ENCODE assay signal across 10 cellular contexts in the genomic region with DNA sequence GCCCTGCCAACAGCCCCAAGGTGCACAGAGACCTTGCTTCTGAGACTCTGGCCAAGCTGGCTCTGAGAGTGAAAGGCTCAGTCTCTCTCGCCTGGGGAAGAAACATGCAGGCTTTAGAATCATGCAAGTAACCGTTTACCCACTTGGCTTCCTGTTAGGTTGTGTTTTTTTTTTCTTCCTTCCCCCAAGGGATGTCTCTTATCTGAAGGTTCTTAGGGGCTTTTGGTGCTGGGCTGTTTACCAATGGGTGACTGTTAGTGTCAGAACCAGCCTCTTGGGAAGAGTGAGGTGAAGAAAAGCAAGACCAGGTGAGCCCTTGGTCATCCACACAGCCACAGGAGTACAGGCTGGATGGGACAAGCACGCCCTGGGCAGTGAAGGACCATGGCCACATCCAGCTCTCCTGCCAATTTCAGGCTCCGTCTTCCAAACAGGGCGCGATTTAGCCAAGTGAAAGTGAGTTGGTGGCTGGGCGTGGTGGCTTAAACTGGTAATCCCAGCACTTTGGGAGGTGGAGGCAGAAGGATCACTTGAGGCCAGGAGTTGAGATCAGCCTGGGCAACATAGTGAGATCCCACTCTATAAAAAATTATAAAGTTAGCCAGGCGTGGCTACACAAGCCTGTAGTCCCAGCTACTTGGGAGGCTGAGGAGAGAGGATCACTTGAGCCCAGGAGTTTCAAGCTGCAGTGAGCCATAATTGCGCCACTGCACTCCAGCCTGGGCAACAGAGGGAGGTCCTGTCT.
A peak's percentile ranks its signal among the peaks of the same experiment; 100 is the strongest.
DNase-seq lines count a peak whose midpoint lies in the region; ATAC-seq lines count a peak whose summit lies in the region.
"Had no signal": no experiment of that assay in that cellular context is flagged by ENCODE, and none has a peak within 500 bp of the region (broad histone marks: within the 10 kb centered on the region; RNA-seq: fewer than 3 reads in every experiment).

No MANE protein-coding gene starts in this region.

- DNase-seq in activated naive CD4-positive, alpha-beta T cell treated with anti-CD3 and anti-CD28 coated beads for 36 hours: peak; percentile 14
- DNase-seq in activated naive CD4-positive, alpha-beta T cell treated with anti-CD3 and anti-CD28 coated beads, Interleukin-2, amount 50 U/mL, for 16 hours: no peak
- DNase-seq in T-cell (peak in 2 of 34 experiments; percentile 10), NCI-H524 treated with DMSO at 0.1 percent for 48 hours (lab: John Stamatoyannopoulos, UW) (no peak)
- no peak for DNase-seq in stimulated activated effector memory CD8-positive, alpha-beta T cell treated with anti-CD3 and anti-CD28 coated beads, Interleukin-12 subunit alpha, Interleukin-12 subunit beta, amount 100 ng/mL, for 72 hours (ENCODE audit: low spot score in 2 of 2)
- DNase-seq: HCEC 1CT had no signal

- peaks cover 13% of the 10 kb centered on the region for H3K4me1 Mint-ChIP-seq in activated naive CD4-positive, alpha-beta T cell treated with anti-CD3 and anti-CD28 coated beads for 36 hours (ENCODE audit: low read depth)
- peaks cover 12 to 29% (median 22%) of the 10 kb centered on the region in 3 donors for H3K4me1 Mint-ChIP-seq in T-cell
- peaks cover 12% of the 10 kb centered on the region for H3K4me1 Mint-ChIP-seq in stimulated activated effector memory CD8-positive, alpha-beta T cell treated with anti-CD3 and anti-CD28 coated beads, Interleukin-12 subunit alpha, Interleukin-12 subunit beta, amount 100 ng/mL, for 72 hours

- H3K9me3 Mint-ChIP-seq in activated naive CD4-positive, alpha-beta T cell treated with anti-CD3 and anti-CD28 coated beads for 36 hours: no peaks in the 10 kb centered on the region
- H3K9me3 Mint-ChIP-seq in T-cell: no peaks in the 10 kb centered on the region
- no peaks in the 10 kb centered on the region for H3K9me3 Mint-ChIP-seq in stimulated activated effector memory CD8-positive, alpha-beta T cell treated with anti-CD3 and anti-CD28 coated beads, Interleukin-12 subunit alpha, Interleukin-12 subunit beta, amount 100 ng/mL, for 72 hours
- H3K9me3 Mint-ChIP-seq: neural crest cell had no signal

- no peaks in the 10 kb centered on the region for H3K27me3 Mint-ChIP-seq in activated naive CD4-positive, alpha-beta T cell treated with anti-CD3 and anti-CD28 coated beads for 36 hours (ENCODE audit: low read depth)
- H3K27me3 Mint-ChIP-seq in T-cell: peaks cover 0 to 3% of the 10 kb centered on the region in 2 donors

- H3K36me3 Mint-ChIP-seq in activated naive CD4-positive, alpha-beta T cell treated with anti-CD3 and anti-CD28 coated beads for 36 hours (ENCODE audit: low read depth): no peaks in the 10 kb centered on the region
- H3K36me3 Mint-ChIP-seq in T-cell: no peaks in the 10 kb centered on the region
- H3K36me3 Mint-ChIP-seq in stimulated activated effector memory CD8-positive, alpha-beta T cell treated with anti-CD3 and anti-CD28 coated beads, Interleukin-12 subunit alpha, Interleukin-12 subunit beta, amount 100 ng/mL, for 72 hours: peaks cover 4% of the 10 kb centered on the region

- intact Hi-C loops in activated naive CD4-positive, alpha-beta T cell treated with anti-CD3 and anti-CD28 coated beads for 36 hours (cut with micrococcal nuclease): loop anchor here (5.0 kb wide), 1 partner anchor 116 kb away; no protein-coding TSS in a partner anchor

- POLR2A ChIA-PET in T-cell (lab: Charles Lee): no interaction called here

- H3K4me3 Mint-ChIP-seq in activated naive CD4-positive, alpha-beta T cell treated with anti-CD3 and anti-CD28 coated beads for 36 hours: no peak overlapping the region
- H3K4me3 Mint-ChIP-seq in T-cell: peak overlapping the region in 2 of 3 donors; percentile 51 to 72
- H3K4me3 Mint-ChIP-seq in stimulated activated effector memory CD8-positive, alpha-beta T cell treated with anti-CD3 and anti-CD28 coated beads, Interleukin-12 subunit alpha, Interleukin-12 subunit beta, amount 100 ng/mL, for 72 hours: no peak overlapping the region

- CTCF ChIA-PET in activated naive CD4-positive, alpha-beta T cell treated with anti-CD3 and anti-CD28 coated beads for 36 hours (lab: Charles Lee): interaction anchor here (0.8 to 2.6 kb wide), 2 partner anchors 59 to 65 kb away, joined by 3 to 8 read pairs; no protein-coding TSS in a partner anchor
- CTCF ChIA-PET in T-cell (lab: Charles Lee): interaction anchor here in 1 of 2 donors (1.0 kb wide), 1 partner anchor 12 kb away, joined by 3 read pairs; no protein-coding TSS in a partner anchor

- ATAC-seq in HG03066 (IDR thresholded peaks at IDR 0.05; ENCODE audit: low read depth, unreplicated experiment) (peak; percentile 47), T-cell (replicated peaks in 1 of 4) (peak in 3 of 4 experiments; percentile 39 to 61 (median 51)), GM21367 (IDR thresholded peaks at IDR 0.05; ENCODE audit: unreplicated experiment) (no peak), HG03469 (IDR thresholded peaks at IDR 0.05; ENCODE audit: unreplicated experiment) (no peak)
- ATAC-seq in stimulated activated effector memory CD8-positive, alpha-beta T cell treated with anti-CD3 and anti-CD28 coated beads, Interleukin-12 subunit alpha, Interleukin-12 subunit beta, amount 100 ng/mL, for 72 hours: peak; percentile 5

- H3K27ac Mint-ChIP-seq in activated naive CD4-positive, alpha-beta T cell treated with anti-CD3 and anti-CD28 coated beads for 36 hours: peak overlapping the region; percentile 18
- H3K27ac Mint-ChIP-seq in T-cell: peak overlapping the region; percentile 52 to 85
- H3K27ac Mint-ChIP-seq in stimulated activated effector memory CD8-positive, alpha-beta T cell treated with anti-CD3 and anti-CD28 coated beads, Interleukin-12 subunit alpha, Interleukin-12 subunit beta, amount 100 ng/mL, for 72 hours: peak overlapping the region; percentile 32

Comparison
In these comparisons a context has a peak if more than half of its experiments do, and no peak if none do; other contexts are left out.
1. H3K27ac Mint-ChIP-seq: peak in every context shown above with its lines; median percentile 68 in T-cell; 32 in stimulated activated effector memory CD8-positive, alpha-beta T cell treated with anti-CD3 and anti-CD28 coated beads, Interleukin-12 subunit alpha, Interleukin-12 subunit beta, amount 100 ng/mL, for 72 hours; 18 in activated naive CD4-positive, alpha-beta T cell treated with anti-CD3 and anti-CD28 coated beads for 36 hours.
2. H3K4me3 Mint-ChIP-seq: peak in T-cell (2 of 3); none in activated naive CD4-positive, alpha-beta T cell treated with anti-CD3 and anti-CD28 coated beads for 36 hours (single experiment) and stimulated activated effector memory CD8-positive, alpha-beta T cell treated with anti-CD3 and anti-CD28 coated beads, Interleukin-12 subunit alpha, Interleukin-12 subunit beta, amount 100 ng/mL, for 72 hours (single experiment).
3. ATAC-seq: peak in HG03066 (single experiment), T-cell (3 of 4) and stimulated activated effector memory CD8-positive, alpha-beta T cell treated with anti-CD3 and anti-CD28 coated beads, Interleukin-12 subunit alpha, Interleukin-12 subunit beta, amount 100 ng/mL, for 72 hours (single experiment); none in GM21367 (single experiment) and HG03469 (single experiment).